Comparison of ENCODE assay signal across 8 cellular contexts in genomic region chr16:75471723-75472634, GRCh38. TPM values are rescaled to one million over a fixed set of nuclear protein-coding genes. Genes with fewer than 3 reads are reported as not detected.
DNase-seq lines count a peak whose midpoint lies in the region; ATAC-seq, FAIRE-seq and TF ChIP-seq lines count a peak whose summit lies in the region.

No MANE protein-coding gene starts in this region.

- no peak overlapping the region for H3K27ac Mint-ChIP-seq in activated naive CD4-positive, alpha-beta T cell treated with anti-CD3 and anti-CD28 coated beads for 36 hours

- H3K9me3 ChIP-seq in pancreas: no peaks in the 10 kb centered on the region

- peak; percentile 37 for FAIRE-seq in pancreas (lab: Jason Lieb, UNC)

- no peaks in the 10 kb centered on the region for H3K36me3 Mint-ChIP-seq in activated naive CD4-positive, alpha-beta T cell treated with anti-CD3 and anti-CD28 coated beads for 36 hours (ENCODE audit: low read depth)

- no peaks in the 10 kb centered on the region for H3K27me3 Mint-ChIP-seq in activated naive CD4-positive, alpha-beta T cell treated with anti-CD3 and anti-CD28 coated beads for 36 hours (ENCODE audit: low read depth)

- H3K27ac ChIP-seq in pancreas: no peak overlapping the region

- ATAC-seq in GM18909 (IDR thresholded peaks at IDR 0.05; ENCODE audit: poor library complexity, unreplicated experiment) (peak; percentile 82), HG03354 (IDR thresholded peaks at IDR 0.05; ENCODE audit: poor library complexity, severe bottlenecking, unreplicated experiment) (peak; percentile 72), pancreas (peak; percentile 85 to 99 (median 98))

- no peaks in the 10 kb centered on the region for H3K36me3 ChIP-seq in pancreas

- H3K27me3 ChIP-seq in pancreas: no peaks in the 10 kb centered on the region

- H3K9me3 Mint-ChIP-seq in activated naive CD4-positive, alpha-beta T cell treated with anti-CD3 and anti-CD28 coated beads for 36 hours: no peaks in the 10 kb centered on the region

- no peak overlapping the region for H3K4me3 ChIP-seq in pancreas

- TF ChIP-seq CTCF in pancreas (IDR thresholded peaks at IDR 0.05): peak in 3 of 4 donors; percentile 41 to 62 (median 60)

- H3K4me3 Mint-ChIP-seq in activated naive CD4-positive, alpha-beta T cell treated with anti-CD3 and anti-CD28 coated beads for 36 hours: no peak overlapping the region

- DNase-seq in COR-L47 (lab: John Stamatoyannopoulos, UW) (peak; percentile 71), NCI-H748 (lab: John Stamatoyannopoulos, UW; ENCODE audit: unreplicated experiment) (peak; percentile 59), head of caudate nucleus (peak; percentile 39 to 90 (median 72)), pancreas (peak in 4 of 6 donors; percentile 37 to 66 (median 41)), NCI-H187 (lab: John Stamatoyannopoulos, UW) (no peak)
- peak; percentile 56 for DNase-seq in activated naive CD4-positive, alpha-beta T cell treated with anti-CD3 and anti-CD28 coated beads for 36 hours

- CTCF ChIA-PET in activated naive CD4-positive, alpha-beta T cell treated with anti-CD3 and anti-CD28 coated beads for 36 hours (lab: Charles Lee): interaction anchor here (0.7 to 3.4 kb wide), 21 partner anchors 8 to 299 kb away, joined by 3 to 27 read pairs (median 4); partner anchors contain the start of gene CHST5

- H3K4me1 ChIP-seq in pancreas: no peaks in the 10 kb centered on the region

- peaks cover 1% of the 10 kb centered on the region for H3K4me1 Mint-ChIP-seq in activated naive CD4-positive, alpha-beta T cell treated with anti-CD3 and anti-CD28 coated beads for 36 hours (ENCODE audit: low read depth)

- 11 to 15% methylated on average over 10 of the region's 10 CpGs for WGBS in pancreas, 2 donors

- intact Hi-C loops in activated naive CD4-positive, alpha-beta T cell treated with anti-CD3 and anti-CD28 coated beads for 36 hours (cut with micrococcal nuclease): loop anchor here (1.0 to 5.0 kb wide), 4 partner anchors 45 to 1700 kb away; no protein-coding TSS in a partner anchor
- intact Hi-C loops in head of caudate nucleus (cut with DNase I): loop anchor here (10.0 kb wide), 1 partner anchor 83 kb away; the partner anchor contains the start of gene TMEM231
- intact Hi-C loops in pancreas (cut with DNase I): loop anchor here in 2 of 3 donors (5.0 to 10.0 kb wide), 3 partner anchors 153 to 293 kb away; partner anchors contain the start of gene ADAT1 (in 1 of the 2)

RNA-seq across cellular contexts. Expression of gene TMEM170A, which starts 7.5 kb away (rescaled TPM):
- total RNA-seq in activated naive CD4-positive, alpha-beta T cell treated with anti-CD3 and anti-CD28 coated beads for 36 hours: 10 to 100 TPM; 18.8 to 19.0 TPM
- total RNA-seq in pancreas: 10 to 100 TPM in 1 of 6 donors, 1 to 10 TPM in 5; 7.1 to 12.6 (median 8.8) TPM
- 1 to 10 TPM; 4.3 to 5.7 TPM for polyA plus RNA-seq in pancreas

RNA-seq across cellular contexts. Expression of gene CHST6, which starts 23.3 kb away (rescaled TPM):
- not detected for total RNA-seq in activated naive CD4-positive, alpha-beta T cell treated with anti-CD3 and anti-CD28 coated beads for 36 hours
- total RNA-seq in pancreas: under 1 TPM in 5 of 6 donors, not detected in 1; 0.06 to 0.25 (median 0.13) TPM
- polyA plus RNA-seq in pancreas: under 1 TPM in 1 of 2 donors, not detected in 1; under 0.01 TPM

RNA-seq across cellular contexts. Expression of gene CFDP1, which starts 38.7 kb away (rescaled TPM):
- total RNA-seq in activated naive CD4-positive, alpha-beta T cell treated with anti-CD3 and anti-CD28 coated beads for 36 hours: 10 to 100 TPM; 37.2 to 44.1 TPM
- total RNA-seq in pancreas: 10 to 100 TPM; 19.3 to 28.6 (median 22.1) TPM
- 10 to 100 TPM; 33.3 to 57.5 TPM for polyA plus RNA-seq in pancreas

Comparison
In these comparisons a context has a peak if more than half of its experiments do, and no peak if none do; other contexts are left out.
1. DNase-seq: peak in COR-L47 (single experiment), NCI-H748 (single experiment), activated naive CD4-positive, alpha-beta T cell treated with anti-CD3 and anti-CD28 coated beads for 36 hours (single experiment), head of caudate nucleus (42 of 42) and pancreas (4 of 6); none in NCI-H187 (0 of 2).
2. Peak in every context shown above with its lines, with median percentiles within 50 percentile points of each other: ATAC-seq.